In genomic region chr1:11746795-11747487, GRCh38 we compare ENCODE assay signal across 28 cellular contexts. TPM values are rescaled to one million over a fixed set of nuclear protein-coding genes. Genes with fewer than 3 reads are reported as not detected.
DNase-seq lines count a peak whose midpoint lies in the region; ATAC-seq and TF ChIP-seq lines count a peak whose summit lies in the region.
"Had no signal": no experiment of that assay in that cellular context is flagged by ENCODE, and none has a peak within 500 bp of the region (broad histone marks: within the 10 kb centered on the region; RNA-seq: fewer than 3 reads in every experiment).

No MANE protein-coding gene starts in this region.

- no peak for DNase-seq in activated CD8-positive, alpha-beta memory T cell treated with anti-CD3 and anti-CD28 coated beads, Interleukin-2, amount 10 ng/mL, durations not matched to agents 7 days and 5 days
- no peak for DNase-seq in activated CD8-positive, alpha-beta memory T cell treated with anti-CD3 and anti-CD28 coated beads, Interleukin-2, amount 50 U/mL, for 48 hours
- DNase-seq in immature natural killer cell, result no peak
- DNase-seq in COLO829 (ENCODE audit: low spot score), result no peak
- DNase-seq: 8988T; activated CD4-positive, alpha-beta memory T cell treated with anti-CD3 and anti-CD28 coated beads for 36 hours; CD8-positive, alpha-beta T cell; DMS153; H9; KBM-7; MG63; NCI-H1105 treated with DMSO at 0.1 percent for 48 hours; NCI-H2029 treated with DMSO at 0.1 percent for 48 hours; NCI-H748 treated with DMSO at 0.1 percent for 48 hours; Peyer's patch; T-helper 1 cell had no signal

- no peak for ATAC-seq in activated CD8-positive, alpha-beta memory T cell treated with anti-CD3 and anti-CD28 coated beads, Interleukin-2, amount 10 ng/mL, durations not matched to agents 7 days and 5 days
- no peak for ATAC-seq in stimulated activated memory B cell treated with anti-CD40 and anti-IgM and Interleukin-4, amounts not matched to agents 10 μg/mL and 1 μg/mL and 100 μg/mL, for 72 hours
- ATAC-seq in HG03175 (IDR thresholded peaks at IDR 0.05; ENCODE audit: unreplicated experiment) (no peak), GM18858 (IDR thresholded peaks at IDR 0.05; ENCODE audit: unreplicated experiment) (no peak)
- ATAC-seq: CD8-positive, alpha-beta T cell had no signal

- no peak for TF ChIP-seq CTCF in brain (conservative IDR thresholded peaks at IDR 0.05)

- no peak overlapping the region for H3K4me3 Mint-ChIP-seq in activated CD8-positive, alpha-beta memory T cell treated with anti-CD3 and anti-CD28 coated beads, Interleukin-2, amount 10 ng/mL, durations not matched to agents 7 days and 5 days
- H3K4me3 Mint-ChIP-seq in brain (no peak overlapping the region), immature natural killer cell (no peak overlapping the region)
- no peak overlapping the region for H3K4me3 Mint-ChIP-seq in stimulated activated memory B cell treated with anti-CD40 and anti-IgM and Interleukin-4, amounts not matched to agents 10 μg/mL and 1 μg/mL and 100 μg/mL, for 72 hours
- H3K4me3 Mint-ChIP-seq: activated CD4-positive, alpha-beta memory T cell treated with anti-CD3 and anti-CD28 coated beads for 36 hours; CD8-positive, alpha-beta T cell; H9; stimulated activated naive CD8-positive, alpha-beta T cell treated with anti-CD3 and anti-CD28 coated beads, Interleukin-15, Interleukin-2, amounts not matched to agents 100 ng/mL and 50 ng/mL, for 24 hours had no signal

- H3K36me3 Mint-ChIP-seq in activated CD8-positive, alpha-beta memory T cell treated with anti-CD3 and anti-CD28 coated beads, Interleukin-2, amount 10 ng/mL, durations not matched to agents 7 days and 5 days, result peaks cover 23% of the 10 kb centered on the region
- H3K36me3 Mint-ChIP-seq in brain (no peaks in the 10 kb centered on the region), immature natural killer cell (peaks cover 8 to 27% (median 20%) of the 10 kb centered on the region in 3 donors)
- peaks cover 31% of the 10 kb centered on the region for H3K36me3 Mint-ChIP-seq in stimulated activated memory B cell treated with anti-CD40 and anti-IgM and Interleukin-4, amounts not matched to agents 10 μg/mL and 1 μg/mL and 100 μg/mL, for 72 hours

- peaks cover 40% of the 10 kb centered on the region for H3K4me1 Mint-ChIP-seq in activated CD8-positive, alpha-beta memory T cell treated with anti-CD3 and anti-CD28 coated beads, Interleukin-2, amount 10 ng/mL, durations not matched to agents 7 days and 5 days
- H3K4me1 Mint-ChIP-seq in brain (peaks cover under 1% of the 10 kb centered on the region), immature natural killer cell (peaks cover 46 to 52% of the 10 kb centered on the region in 2 donors)
- H3K4me1 Mint-ChIP-seq in stimulated activated memory B cell treated with anti-CD40 and anti-IgM and Interleukin-4, amounts not matched to agents 10 μg/mL and 1 μg/mL and 100 μg/mL, for 72 hours, result peaks cover 13% of the 10 kb centered on the region

- no peaks in the 10 kb centered on the region for H3K27me3 Mint-ChIP-seq in activated CD8-positive, alpha-beta memory T cell treated with anti-CD3 and anti-CD28 coated beads, Interleukin-2, amount 10 ng/mL, durations not matched to agents 7 days and 5 days
- H3K27me3 Mint-ChIP-seq in brain (no peaks in the 10 kb centered on the region), immature natural killer cell (ENCODE audit: low read depth in 3 of 3) (peaks cover 2 to 3% (median 2%) of the 10 kb centered on the region in 3 donors)
- H3K27me3 Mint-ChIP-seq in stimulated activated memory B cell treated with anti-CD40 and anti-IgM and Interleukin-4, amounts not matched to agents 10 μg/mL and 1 μg/mL and 100 μg/mL, for 72 hours, result no peaks in the 10 kb centered on the region
- H3K27me3 Mint-ChIP-seq: activated CD4-positive, alpha-beta memory T cell treated with anti-CD3 and anti-CD28 coated beads for 36 hours; stimulated activated naive CD8-positive, alpha-beta T cell treated with anti-CD3 and anti-CD28 coated beads, Interleukin-15, Interleukin-2, amounts not matched to agents 100 ng/mL and 50 ng/mL, for 24 hours had no signal

- CTCF ChIA-PET in activated CD8-positive, alpha-beta memory T cell treated with anti-CD3 and anti-CD28 coated beads, Interleukin-2, amount 10 ng/mL, durations not matched to agents 7 days and 5 days (lab: Charles Lee), result no interaction called here

- H3K9me3 Mint-ChIP-seq in activated CD8-positive, alpha-beta memory T cell treated with anti-CD3 and anti-CD28 coated beads, Interleukin-2, amount 10 ng/mL, durations not matched to agents 7 days and 5 days (ENCODE audit: low read depth), result no peaks in the 10 kb centered on the region
- H3K9me3 Mint-ChIP-seq in brain (no peaks in the 10 kb centered on the region), immature natural killer cell (no peaks in the 10 kb centered on the region)
- H3K9me3 Mint-ChIP-seq in stimulated activated memory B cell treated with anti-CD40 and anti-IgM and Interleukin-4, amounts not matched to agents 10 μg/mL and 1 μg/mL and 100 μg/mL, for 72 hours, result no peaks in the 10 kb centered on the region
- H3K9me3 Mint-ChIP-seq: activated CD4-positive, alpha-beta memory T cell treated with anti-CD3 and anti-CD28 coated beads for 36 hours; CD8-positive, alpha-beta T cell; H9; stimulated activated naive CD8-positive, alpha-beta T cell treated with anti-CD3 and anti-CD28 coated beads, Interleukin-15, Interleukin-2, amounts not matched to agents 100 ng/mL and 50 ng/mL, for 24 hours had no signal

- peak overlapping the region; percentile 12 for H3K27ac Mint-ChIP-seq in activated CD8-positive, alpha-beta memory T cell treated with anti-CD3 and anti-CD28 coated beads, Interleukin-2, amount 10 ng/mL, durations not matched to agents 7 days and 5 days
- H3K27ac Mint-ChIP-seq in brain (peak overlapping the region in 3 of 5 experiments; percentile 2 to 75 (median 9)), immature natural killer cell (peak overlapping the region in 4 of 6 donors; percentile 1 to 60 (median 52))
- peak overlapping the region; percentile 6 for H3K27ac Mint-ChIP-seq in stimulated activated memory B cell treated with anti-CD40 and anti-IgM and Interleukin-4, amounts not matched to agents 10 μg/mL and 1 μg/mL and 100 μg/mL, for 72 hours
- H3K27ac Mint-ChIP-seq: activated CD4-positive, alpha-beta memory T cell treated with anti-CD3 and anti-CD28 coated beads for 36 hours; CD8-positive, alpha-beta T cell; H9; stimulated activated naive CD8-positive, alpha-beta T cell treated with anti-CD3 and anti-CD28 coated beads, Interleukin-15, Interleukin-2, amounts not matched to agents 100 ng/mL and 50 ng/mL, for 24 hours had no signal

RNA-seq across cellular contexts. Expression of gene AGTRAP, which starts 11.0 kb away (rescaled TPM):
- total RNA-seq in activated CD8-positive, alpha-beta memory T cell treated with anti-CD3 and anti-CD28 coated beads, Interleukin-2, amount 10 ng/mL, durations not matched to agents 7 days and 5 days, result 10 to 100 TPM; 45.5 to 59.9 TPM
- polyA plus RNA-seq in brain (ENCODE audit: insufficient read depth, low read depth, low replicate concordance), result 50.0 TPM
- polyA plus RNA-seq in immature natural killer cell, result 100 to 1,000 TPM; 319 to 591 (median 324) TPM

RNA-seq across cellular contexts. Expression of gene C1orf167, which starts 15.1 kb away (rescaled TPM):
- total RNA-seq in activated CD8-positive, alpha-beta memory T cell treated with anti-CD3 and anti-CD28 coated beads, Interleukin-2, amount 10 ng/mL, durations not matched to agents 7 days and 5 days, result not detected
- polyA plus RNA-seq in brain (ENCODE audit: insufficient read depth, low read depth, low replicate concordance), result not detected
- polyA plus RNA-seq in immature natural killer cell, result 1 to 10 TPM in 1 of 3 donors, not detected in 2; 3.0 TPM
- total RNA-seq: activated CD4-positive, alpha-beta memory T cell treated with anti-CD3 and anti-CD28 coated beads for 36 hours; CD8-positive, alpha-beta T cell; G401; glomerular endothelial cell; HT-29; mononuclear cell; Peyer's patch; SK-MEL-5 had no signal
- polyA plus RNA-seq: keratinocyte, neural cell had no signal

RNA-seq across cellular contexts. Expression of gene DRAXIN, which starts 55.4 kb away (rescaled TPM):
- 1 to 10 TPM; 1.0 to 2.1 TPM for total RNA-seq in activated CD8-positive, alpha-beta memory T cell treated with anti-CD3 and anti-CD28 coated beads, Interleukin-2, amount 10 ng/mL, durations not matched to agents 7 days and 5 days
- polyA plus RNA-seq in brain (ENCODE audit: insufficient read depth, low read depth, low replicate concordance) (15.1 TPM), immature natural killer cell (under 1 TPM; 0.29 to 0.94 (median 0.58) TPM)
- total RNA-seq: HT-29, Peyer's patch had no signal
- polyA plus RNA-seq: keratinocyte had no signal

RNA-seq across cellular contexts. Expression of gene MTHFR, which starts 58.8 kb away (rescaled TPM):
- 10 to 100 TPM; 24.1 to 30.0 TPM for total RNA-seq in activated CD8-positive, alpha-beta memory T cell treated with anti-CD3 and anti-CD28 coated beads, Interleukin-2, amount 10 ng/mL, durations not matched to agents 7 days and 5 days
- polyA plus RNA-seq in brain (ENCODE audit: insufficient read depth, low read depth, low replicate concordance), result 13.4 TPM
- polyA plus RNA-seq in immature natural killer cell, result 10 to 100 TPM in 1 of 3 donors, 1 to 10 TPM in 2; 5.0 to 15.2 (median 7.6) TPM

RNA-seq across cellular contexts. Expression of gene CLCN6, which starts 59.0 kb away (rescaled TPM):
- 10 to 100 TPM; 20.0 to 21.1 TPM for total RNA-seq in activated CD8-positive, alpha-beta memory T cell treated with anti-CD3 and anti-CD28 coated beads, Interleukin-2, amount 10 ng/mL, durations not matched to agents 7 days and 5 days
- polyA plus RNA-seq in brain (ENCODE audit: insufficient read depth, low read depth, low replicate concordance) (16.6 TPM), immature natural killer cell (1 to 10 TPM; 1.1 to 3.6 (median 1.5) TPM)
